5 cellular contexts compared by ENCODE assay signal in the genomic region with DNA sequence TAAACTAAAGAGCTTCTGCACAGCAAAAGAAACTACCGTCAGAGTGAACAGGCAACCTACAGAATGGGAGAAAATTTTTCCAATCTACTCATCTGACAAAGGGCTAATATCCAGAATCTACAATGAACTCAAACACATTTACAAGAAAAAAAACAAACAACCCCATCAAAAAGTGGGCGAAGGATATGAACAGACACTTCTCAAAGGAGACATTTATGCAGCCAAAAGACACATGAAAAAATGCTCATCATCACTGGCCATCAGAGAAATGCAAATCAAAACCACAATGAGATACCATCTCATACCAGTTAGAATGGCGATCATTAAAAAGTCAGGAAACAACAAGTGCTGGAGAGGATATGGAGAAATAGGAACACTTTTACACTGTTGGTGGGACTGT. TPM values are rescaled to one million over a fixed set of nuclear protein-coding genes. Genes with fewer than 3 reads are reported as not detected.
"Had no signal": no experiment of that assay in that cellular context is flagged by ENCODE, and none has a peak within 500 bp of the region (broad histone marks: within the 10 kb centered on the region; RNA-seq: fewer than 3 reads in every experiment).

No MANE protein-coding gene starts in this region.

RNA-seq across cellular contexts. Expression of a gene that starts 15.7 kb away (rescaled TPM):
- total RNA-seq: activated B cell treated with CpG ODN at 0.5 μM for 24 hours; activated CD4-positive, alpha-beta memory T cell treated with anti-CD3 and anti-CD28 coated beads, Interleukin-2, amount 10 ng/mL, durations not matched to agents 7 days and 5 days; activated CD4-positive, alpha-beta T cell treated with anti-CD3 and anti-CD28 coated beads for 36 hours; activated CD4-positive, alpha-beta T cell treated with anti-CD3 and anti-CD28 coated beads, Interleukin-2, amount 10 ng/mL, durations not matched to agents 24 days and 14 days; T-helper 2 cell treated with Interferon-gamma antibody and Interleukin-4, amounts not matched to agents 100 ng/mL and 5 ng/mL, for 36 hours had no signal
